8 cellular contexts compared by ENCODE assay signal in genomic region chr20:38804682-38805501, GRCh38. TPM values are rescaled to one million over a fixed set of nuclear protein-coding genes. Genes with fewer than 3 reads are reported as not detected.
DNase-seq lines count a peak whose midpoint lies in the region; ATAC-seq and TF ChIP-seq lines count a peak whose summit lies in the region.

No MANE protein-coding gene starts in this region.

- no peak for TF ChIP-seq POLR2A in tibial nerve (IDR thresholded peaks at IDR 0.05)

- peak; percentile 37 for ATAC-seq in GM19035 (IDR thresholded peaks at IDR 0.05; ENCODE audit: unreplicated experiment)

- TF ChIP-seq CTCF in tibial nerve (IDR thresholded peaks at IDR 0.05): no peak

- H3K4me1 ChIP-seq in esophagus (ENCODE audit: control insufficient read depth in 2 of 2, insufficient read depth in 2 of 2, low read length in 1 of 2) (peaks cover 0 to 4% of the 10 kb centered on the region in 2 donors), tibial nerve (peaks cover 0 to 28% (median 9%) of the 10 kb centered on the region in 4 donors)

- H3K9me3 ChIP-seq in KOPT-K1 (ENCODE audit: insufficient read depth, low read length, poor library complexity, severe bottlenecking): no peaks in the 10 kb centered on the region
- H3K9me3 ChIP-seq in esophagus (ENCODE audit: control insufficient read depth in 2 of 2, insufficient read depth in 1 of 2, low read depth in 1 of 2, low read length in 1 of 2): no peaks in the 10 kb centered on the region
- H3K9me3 ChIP-seq in tibial nerve: no peaks in the 10 kb centered on the region

- no peaks in the 10 kb centered on the region for H3K36me3 ChIP-seq in KOPT-K1 (ENCODE audit: insufficient read depth, low read length)
- no peaks in the 10 kb centered on the region for H3K36me3 ChIP-seq in esophagus (ENCODE audit: control insufficient read depth in 2 of 2, insufficient read depth in 2 of 2, low read length in 1 of 2)
- no peaks in the 10 kb centered on the region for H3K36me3 ChIP-seq in tibial nerve

- WGBS in esophagus, 2 donors: 48 to 54% methylated on average over 18 of the region's 18 CpGs
- 41% methylated on average over 17 to 18 of the region's 18 CpGs for WGBS in tibial nerve, 2 donors

- H3K27me3 ChIP-seq in esophagus (ENCODE audit: control insufficient read depth in 1 of 2, insufficient read depth in 2 of 2, low read length in 2 of 2): peaks cover 0 to 8% of the 10 kb centered on the region in 2 donors
- peaks cover 0 to 41% of the 10 kb centered on the region in 2 donors for H3K27me3 ChIP-seq in tibial nerve

- peak; percentile 27 to 66 (median 46) for DNase-seq in activated CD8-positive, alpha-beta memory T cell treated with anti-CD3 and anti-CD28 coated beads for 48 hours (ENCODE audit: low read depth in 2 of 3, low spot score in 2 of 3)
- DNase-seq in pons (ENCODE audit: low spot score): peak; percentile 86
- DNase-seq in tibial nerve (ENCODE audit: low spot score in 2 of 2): no peak
- no peak for DNase-seq in HuH-7.5 (ENCODE audit: low spot score)
- no peak for DNase-seq in NCI-H2227 (lab: John Stamatoyannopoulos, UW; ENCODE audit: unreplicated experiment)

- H3K4me3 ChIP-seq in esophagus (ENCODE audit: low read depth in 1 of 2, low read length in 2 of 2) (peak overlapping the region; percentile 38 to 57), tibial nerve (peak overlapping the region; percentile 42 to 58 (median 57))

- no peak for TF ChIP-seq EP300 in tibial nerve (IDR thresholded peaks at IDR 0.05)

- peak overlapping the region; percentile 92 for H3K27ac ChIP-seq in KOPT-K1 (ENCODE audit: low read depth, low read length, poor library complexity, severe bottlenecking)
- H3K27ac ChIP-seq in esophagus (ENCODE audit: low read depth in 2 of 2, low read length in 1 of 2): peak overlapping the region; percentile 59 to 64
- H3K27ac ChIP-seq in tibial nerve: peak overlapping the region in 3 of 4 donors; percentile 58 to 82 (median 76)

RNA-seq across cellular contexts. Expression of gene PPP1R16B, which starts 0.6 kb away (rescaled TPM):
- polyA plus RNA-seq in esophagus: 1 to 10 TPM; 1.0 to 1.5 TPM
- 1 to 10 TPM; 2.1 to 5.7 (median 4.6) TPM for total RNA-seq in tibial nerve

RNA-seq across cellular contexts. Expression of gene ACTR5, which starts 56.6 kb away (rescaled TPM):
- polyA plus RNA-seq in esophagus: 1 to 10 TPM; 5.2 to 6.3 TPM
- 10 to 100 TPM; 14.7 to 19.0 (median 18.6) TPM for total RNA-seq in tibial nerve

Comparison
In these comparisons a context has a peak if more than half of its experiments do, and no peak if none do; other contexts are left out.
1. DNase-seq: peak in activated CD8-positive, alpha-beta memory T cell treated with anti-CD3 and anti-CD28 coated beads for 48 hours (3 of 3) and pons (single experiment); none in tibial nerve (0 of 2), HuH-7.5 (single experiment) and NCI-H2227 (single experiment).
2. Peak in every context shown above with its lines, with median percentiles within 50 percentile points of each other: H3K27ac ChIP-seq.